25 cellular contexts compared by ENCODE assay signal in the genomic region with DNA sequence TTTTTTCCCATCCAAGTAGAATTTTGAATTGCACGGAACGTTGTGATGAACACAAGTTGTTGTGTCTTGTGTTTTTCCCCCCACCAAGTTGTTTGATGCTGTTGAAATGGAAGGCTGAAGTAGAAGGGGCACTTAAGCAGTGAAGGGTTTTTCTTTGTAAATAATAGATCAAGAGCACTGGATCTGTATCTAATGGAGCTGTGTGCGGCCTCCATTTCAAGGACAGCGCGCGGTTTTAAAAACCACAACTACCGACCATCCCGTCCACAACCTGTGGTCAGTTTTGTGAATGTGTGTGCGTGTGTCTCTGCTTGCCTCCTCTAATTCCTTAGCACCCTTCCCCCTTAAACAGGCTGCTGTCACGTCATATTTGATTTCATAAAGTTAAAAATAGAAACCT.
"Had no signal": no experiment of that assay in that cellular context is flagged by ENCODE, and none has a peak within 500 bp of the region (broad histone marks: within the 10 kb centered on the region; RNA-seq: fewer than 3 reads in every experiment).

No MANE protein-coding gene starts in this region.

- H3K36me3 ChIP-seq: gastroesophageal sphincter, neural progenitor cell, spleen, tibial nerve had no signal

- H3K4me3 ChIP-seq: gastroesophageal sphincter, neural progenitor cell, spleen, tibial nerve had no signal

- H3K9ac ChIP-seq: neural progenitor cell, parathyroid adenoma had no signal

- ATAC-seq: gastroesophageal sphincter; left colon; naive thymus-derived CD8-positive, alpha-beta T cell; right cardiac atrium had no signal

- H3K4me1 ChIP-seq: parathyroid adenoma had no signal

- H3K27ac ChIP-seq: gastroesophageal sphincter, neural progenitor cell, parathyroid adenoma, spleen, tibial nerve had no signal

- H3K9me3 Mint-ChIP-seq: activated CD4-positive, alpha-beta memory T cell treated with anti-CD3 and anti-CD28 coated beads, Interleukin-2, amount 10 ng/mL, durations not matched to agents 7 days and 5 days; activated CD4-positive, alpha-beta T cell treated with anti-CD3 and anti-CD28 coated beads, Interleukin-2, amount 10 ng/mL, durations not matched to agents 7 days and 5 days; activated T-cell treated with anti-CD3 and anti-CD28 coated beads, Interleukin-2, amount 50 U/mL, for 24 hours; immature natural killer cell; naive thymus-derived CD8-positive, alpha-beta T cell; neural progenitor cell had no signal

- H3K9me3 ChIP-seq: gastroesophageal sphincter, spleen, tibial nerve had no signal

- H3K27ac Mint-ChIP-seq: activated CD4-positive, alpha-beta memory T cell treated with anti-CD3 and anti-CD28 coated beads, Interleukin-2, amount 10 ng/mL, durations not matched to agents 7 days and 5 days; activated CD4-positive, alpha-beta T cell treated with anti-CD3 and anti-CD28 coated beads, Interleukin-2, amount 10 ng/mL, durations not matched to agents 7 days and 5 days; activated T-cell treated with anti-CD3 and anti-CD28 coated beads, Interleukin-2, amount 50 U/mL, for 24 hours; naive thymus-derived CD8-positive, alpha-beta T cell; neural progenitor cell had no signal

- H3K36me3 Mint-ChIP-seq: immature natural killer cell had no signal

- DNase-seq: activated CD4-positive, alpha-beta memory T cell treated with anti-CD3 and anti-CD28 coated beads, Interleukin-2, amount 10 ng/mL, durations not matched to agents 7 days and 5 days; activated CD4-positive, alpha-beta T cell treated with anti-CD3 and anti-CD28 coated beads for 1 hour; activated CD4-positive, alpha-beta T cell treated with anti-CD3 and anti-CD28 coated beads, Interleukin-2, amount 10 ng/mL, durations not matched to agents 7 days and 5 days; activated CD8-positive, alpha-beta memory T cell treated with anti-CD3 and anti-CD28 coated beads, Interleukin-2, amount 50 U/mL, for 48 hours; activated gamma-delta T cell treated with Interleukin-2 at 50 U/mL for 16 hours; activated naive CD4-positive, alpha-beta T cell treated with anti-CD3 and anti-CD28 coated beads, Interleukin-2, amount 50 U/mL, for 16 hours; activated T-cell treated with anti-CD3 and anti-CD28 coated beads, Interleukin-2, amount 50 U/mL, for 24 hours; amniotic stem cell; caudate nucleus; cortex of kidney; hypothalamus; immature natural killer cell; kidney; left colon; midbrain; naive thymus-derived CD8-positive, alpha-beta T cell; occipital lobe; right cardiac atrium; spleen; stimulated activated naive CD4-positive, alpha-beta T cell; T1000 had no signal

- H3K4me1 Mint-ChIP-seq: activated CD4-positive, alpha-beta memory T cell treated with anti-CD3 and anti-CD28 coated beads, Interleukin-2, amount 10 ng/mL, durations not matched to agents 7 days and 5 days; activated CD4-positive, alpha-beta T cell treated with anti-CD3 and anti-CD28 coated beads, Interleukin-2, amount 10 ng/mL, durations not matched to agents 7 days and 5 days; immature natural killer cell had no signal

- H3K27me3 ChIP-seq: gastroesophageal sphincter, neural progenitor cell, spleen, tibial nerve had no signal

- H3K4me3 Mint-ChIP-seq: activated CD4-positive, alpha-beta memory T cell treated with anti-CD3 and anti-CD28 coated beads, Interleukin-2, amount 10 ng/mL, durations not matched to agents 7 days and 5 days; activated CD4-positive, alpha-beta T cell treated with anti-CD3 and anti-CD28 coated beads, Interleukin-2, amount 10 ng/mL, durations not matched to agents 7 days and 5 days; activated T-cell treated with anti-CD3 and anti-CD28 coated beads, Interleukin-2, amount 50 U/mL, for 24 hours; immature natural killer cell; naive thymus-derived CD8-positive, alpha-beta T cell; neural progenitor cell had no signal
